In the genomic region with DNA sequence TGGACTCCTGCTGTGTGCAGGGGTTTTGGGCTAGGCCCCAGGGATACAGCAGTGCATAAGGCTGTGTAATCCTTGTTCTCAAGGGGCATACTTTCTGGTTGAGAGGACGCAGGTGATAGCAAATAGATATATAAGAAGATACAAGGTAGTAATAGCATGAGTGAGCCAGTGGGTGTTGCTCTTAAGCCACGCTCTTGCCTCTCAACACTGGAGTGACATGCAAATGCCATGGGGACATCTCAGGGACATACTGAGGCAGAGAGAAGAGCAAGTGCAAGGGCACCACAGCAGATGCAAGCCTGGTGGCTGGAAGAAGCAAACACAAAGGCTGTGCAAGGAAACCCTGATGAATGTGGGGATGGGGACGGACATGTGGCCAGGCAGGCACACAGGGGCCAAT, we compare ENCODE assay signal across 8 cellular contexts.
DNase-seq lines count a peak whose midpoint lies in the region; FAIRE-seq and TF ChIP-seq lines count a peak whose summit lies in the region.

No MANE protein-coding gene starts in this region.

- peaks cover 68% of the 10 kb centered on the region for H3K4me1 Mint-ChIP-seq in activated CD4-positive, alpha-beta T cell treated with anti-CD3 and anti-CD28 coated beads, Interleukin-2, amount 10 ng/mL, durations not matched to agents 24 days and 14 days

- no peaks in the 10 kb centered on the region for H3K36me3 ChIP-seq in kidney (ENCODE audit: control insufficient read depth in 1 of 2, insufficient read depth in 2 of 2, low read length in 2 of 2)

- CTCF ChIA-PET in AG04449 (lab: Yijun Ruan, JAX): interaction anchor here (1.2 kb wide), 1 partner anchor 197 kb away, joined by 5 read pairs; no protein-coding TSS in a partner anchor

- no peaks in the 10 kb centered on the region for H3K9me3 Mint-ChIP-seq in activated CD4-positive, alpha-beta T cell treated with anti-CD3 and anti-CD28 coated beads, Interleukin-2, amount 10 ng/mL, durations not matched to agents 24 days and 14 days

- peak overlapping the region; percentile 72 for H3K27ac Mint-ChIP-seq in activated CD4-positive, alpha-beta T cell treated with anti-CD3 and anti-CD28 coated beads, Interleukin-2, amount 10 ng/mL, durations not matched to agents 24 days and 14 days

- no peaks in the 10 kb centered on the region for H3K4me1 ChIP-seq in kidney (ENCODE audit: control insufficient read depth in 1 of 2, insufficient read depth in 1 of 2, low read depth in 1 of 2, low read length in 2 of 2)

- no peak for FAIRE-seq in kidney (lab: Jason Lieb, UNC)

- intact Hi-C loops in activated CD4-positive, alpha-beta T cell treated with anti-CD3 and anti-CD28 coated beads, Interleukin-2, amount 10 ng/mL, durations not matched to agents 24 days and 14 days (cut with micrococcal nuclease): loop anchor here (1.0 to 5.0 kb wide), 5 partner anchors 9 to 373 kb away; partner anchors contain the start of gene NOPCHAP1
- intact Hi-C loops in kidney (cut with DNase I): no loop called here

- H3K27ac ChIP-seq in kidney (ENCODE audit: low read depth in 2 of 2, low read length in 2 of 2): no peak overlapping the region

- TF ChIP-seq CTCF in AG04449 (IDR thresholded peaks at IDR 0.05; ENCODE audit: insufficient read depth, low read length, missing control alignments): peak; percentile 35
- peak; percentile 85 for TF ChIP-seq CTCF in GM12873 (IDR thresholded peaks at IDR 0.05; ENCODE audit: insufficient read depth, low read depth, low read length, missing control alignments)
- peak; percentile 10 for TF ChIP-seq CTCF in kidney (IDR thresholded peaks at IDR 0.05; ENCODE audit: borderline replicate concordance, extremely low read depth, insufficient read depth)

- no peaks in the 10 kb centered on the region for H3K9me3 ChIP-seq in kidney (ENCODE audit: control insufficient read depth in 1 of 2, low read length in 2 of 2)

- POLR2A ChIA-PET in AG04449 (lab: Yijun Ruan, JAX): no interaction called here

- H3K27me3 Mint-ChIP-seq in activated CD4-positive, alpha-beta T cell treated with anti-CD3 and anti-CD28 coated beads, Interleukin-2, amount 10 ng/mL, durations not matched to agents 24 days and 14 days: no peaks in the 10 kb centered on the region

- peaks cover 11% of the 10 kb centered on the region for H3K36me3 Mint-ChIP-seq in activated CD4-positive, alpha-beta T cell treated with anti-CD3 and anti-CD28 coated beads, Interleukin-2, amount 10 ng/mL, durations not matched to agents 24 days and 14 days (ENCODE audit: low read depth)

- no peak overlapping the region for H3K9ac ChIP-seq in kidney (ENCODE audit: low read length in 2 of 2)

- DNase-seq in AG04449 (ENCODE audit: low read depth, low spot score) (no peak), Kasumi-1 (lab: John Stamatoyannopoulos, UW) (peak; percentile 64 to 68), kidney (no peak), islet precursor cell (no peak), superior temporal gyrus (ENCODE audit: extremely low spot score) (no peak), Ammon's horn (ENCODE audit: low spot score) (no peak)
- peak; percentile 82 for DNase-seq in activated CD4-positive, alpha-beta T cell treated with anti-CD3 and anti-CD28 coated beads, Interleukin-2, amount 10 ng/mL, durations not matched to agents 24 days and 14 days

- H3K4me3 ChIP-seq in AG04449 (ENCODE audit: low read depth, low read length): no peak overlapping the region
- H3K4me3 ChIP-seq in kidney (ENCODE audit: low read length in 2 of 2): no peak overlapping the region

- H3K4me3 Mint-ChIP-seq in activated CD4-positive, alpha-beta T cell treated with anti-CD3 and anti-CD28 coated beads, Interleukin-2, amount 10 ng/mL, durations not matched to agents 24 days and 14 days: peak overlapping the region; percentile 10

Comparison
In these comparisons a context has a peak if more than half of its experiments do, and no peak if none do; other contexts are left out.
1. DNase-seq: peak in Kasumi-1 (2 of 2) and activated CD4-positive, alpha-beta T cell treated with anti-CD3 and anti-CD28 coated beads, Interleukin-2, amount 10 ng/mL, durations not matched to agents 24 days and 14 days (single experiment); none in AG04449 (single experiment), kidney (single experiment), islet precursor cell (single experiment), superior temporal gyrus (single experiment) and Ammon's horn (single experiment).
2. CTCF ChIP-seq: peak in every context shown above with its lines; median percentile 85 in GM12873; 35 in AG04449; 10 in kidney.